5 cellular contexts compared by ENCODE assay signal in the genomic region with DNA sequence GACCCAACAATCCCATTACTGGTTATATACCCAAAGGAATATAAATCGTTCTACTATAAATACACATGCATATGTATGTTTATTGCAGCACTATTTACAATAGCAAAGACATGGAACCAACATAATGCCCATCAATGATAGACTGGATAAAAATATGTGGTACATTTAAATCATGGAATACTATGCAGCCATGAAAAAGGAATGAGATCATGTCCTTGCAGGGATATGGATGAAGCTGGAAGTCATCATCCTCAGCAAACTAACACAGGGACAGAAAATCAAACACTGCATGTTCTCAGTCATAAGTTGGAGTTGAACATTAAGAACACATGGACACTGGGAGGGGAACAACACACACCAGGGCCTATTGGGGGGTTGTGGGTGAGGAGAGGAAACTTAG.
DNase-seq lines count a peak whose midpoint lies in the region; ATAC-seq, FAIRE-seq and TF ChIP-seq lines count a peak whose summit lies in the region.
"Not testable (repeated sequence)": the region's sequence is repeated elsewhere in the genome, so short reads cannot be mapped to it uniquely, and the experiment has no call there.

No MANE protein-coding gene starts in this region.

- H4K91ac ChIP-seq in H1 (replicated peaks; ENCODE audit: insufficient read length, low read length), result not testable (repeated sequence)

- H2AK5ac ChIP-seq in H1 (ENCODE audit: low read depth, low read length), result not testable (repeated sequence)

- H2BK20ac ChIP-seq in H1 (ENCODE audit: low read length), result not testable (repeated sequence)

- H3K14ac ChIP-seq in H1 (ENCODE audit: insufficient read length), result not testable (repeated sequence)

- not testable (repeated sequence) for FAIRE-seq in K562 (lab: Jason Lieb, UNC); H1 (lab: Jason Lieb, UNC)
- FAIRE-seq in bronchial epithelial cell (lab: Jason Lieb, UNC), result peak; percentile 40

- H3K4me1 Mint-ChIP-seq in WTC11, result not testable (repeated sequence)

- not testable (repeated sequence) for H2AFZ ChIP-seq in K562 (ENCODE audit: low read depth, low read length); H1 (ENCODE audit: low read length)

- BruUV-seq in K562 (replicated peaks; lab: Mats Ljungman, UMichigan), result not testable (repeated sequence)

- H3K9me3 ChIP-seq in HEK293 (ENCODE audit: control insufficient read depth, insufficient read depth, low read depth, low read length); K562 (replicated peaks; ENCODE audit: control insufficient read depth, insufficient read depth, low read depth, low read length); H1 (ENCODE audit: insufficient read depth in 2 of 2, low read depth in 1 of 2, low read length in 1 of 2): not testable (repeated sequence)

- H4K8ac ChIP-seq in H1 (ENCODE audit: extremely low read depth, insufficient read depth, low read length), result not testable (repeated sequence)

- H3K9ac ChIP-seq in K562 (ENCODE audit: insufficient read depth in 1 of 2, low read depth in 2 of 2, low read length in 2 of 2); H1 (replicated peaks in 1 of 4; ENCODE audit: extremely low read depth in 1 of 4, low read depth in 3 of 4, low read length in 3 of 4): not testable (repeated sequence)

- not testable (repeated sequence) for H3K23me2 ChIP-seq in H1 (ENCODE audit: low read depth, low read length)

- not testable (repeated sequence) for H3K27ac ChIP-seq in HEK293 (ENCODE audit: extremely low read depth, low read depth, low read length); K562 (ENCODE audit: extremely low read depth, low read depth, low read length); H1 (ENCODE audit: low read depth, low read length)

- not testable (repeated sequence) for H2BK5ac ChIP-seq in H1 (ENCODE audit: low read depth, low read length)

- not testable (repeated sequence) for H3K23ac ChIP-seq in H1 (ENCODE audit: insufficient read length)

- not testable (repeated sequence) for H3K9me3 Mint-ChIP-seq in WTC11

- H3K36me3 Mint-ChIP-seq in WTC11, result not testable (repeated sequence)

- not testable (repeated sequence) for TF ChIP-seq CTCF in HEK293 (tag by site-specific recombination; IDR thresholded peaks at IDR 0.05); WTC11 (IDR thresholded peaks at IDR 0.05); K562 (IDR thresholded peaks at IDR 0.05 in 2 of 3, conservative IDR thresholded peaks at IDR 0.05 in 1 of 3; ENCODE audit: insufficient read depth in 2 of 3, low read depth in 1 of 3, low read length in 3 of 3); bronchial epithelial cell (IDR thresholded peaks at IDR 0.05; ENCODE audit: insufficient read depth, low read length, severe bottlenecking); H1 (IDR thresholded peaks at IDR 0.05; ENCODE audit: control extremely low read depth in 1 of 3, insufficient read depth in 1 of 3, low read depth in 1 of 3, low read length in 3 of 3)

- TF ChIP-seq RAD21 in K562 (CRISPR knock-in tag; conservative IDR thresholded peaks at IDR 0.05 in 1 of 2, IDR thresholded peaks at IDR 0.05 in 1 of 2); H1 (IDR thresholded peaks at IDR 0.05 in 1 of 2, conservative IDR thresholded peaks at IDR 0.05 in 1 of 2; ENCODE audit: low read depth in 2 of 2, low read length in 2 of 2): not testable (repeated sequence)

- not testable (repeated sequence) for H3K4me3 Mint-ChIP-seq in WTC11

- H3K79me2 ChIP-seq in K562 (ENCODE audit: control insufficient read depth, insufficient read depth, low read length); H1 (ENCODE audit: control insufficient read depth in 1 of 2, insufficient read depth in 2 of 2, low read length in 2 of 2): not testable (repeated sequence)

- not testable (repeated sequence) for H3K27ac Mint-ChIP-seq in WTC11

- not testable (repeated sequence) for H2BK12ac ChIP-seq in H1 (ENCODE audit: low read depth, low read length)

- ATAC-seq in WTC11, K562: not testable (repeated sequence)

- in situ Hi-C loops in K562 (cut with MboI), result not testable (repeated sequence)

- not testable (repeated sequence) for TF ChIP-seq EP300 in K562 (IDR thresholded peaks at IDR 0.05; ENCODE audit: low read length); H1 (IDR thresholded peaks at IDR 0.05; ENCODE audit: borderline replicate concordance in 1 of 2, low read depth in 2 of 2, low read length in 2 of 2)

- H2BK120ac ChIP-seq in H1 (replicated peaks; ENCODE audit: low read depth, low read length), result not testable (repeated sequence)

- H3K4me1 ChIP-seq in HEK293 (ENCODE audit: control insufficient read depth, insufficient read depth, low read length); K562 (replicated peaks in 1 of 2; ENCODE audit: control insufficient read depth in 2 of 2, insufficient read depth in 2 of 2, low read length in 2 of 2); H1 (replicated peaks in 1 of 4; ENCODE audit: control insufficient read depth in 3 of 4, insufficient read depth in 4 of 4, low read length in 3 of 4): not testable (repeated sequence)

- intact Hi-C loops in K562 (cut with micrococcal nuclease), result not testable (repeated sequence)

- not testable (repeated sequence) for H3K9me1 ChIP-seq in K562 (ENCODE audit: control insufficient read depth, insufficient read depth, low read length)

- H4K20me1 ChIP-seq in K562 (replicated peaks; ENCODE audit: control insufficient read depth, insufficient read depth, low read length); H1 (replicated peaks in 1 of 2; ENCODE audit: control insufficient read depth in 1 of 2, insufficient read depth in 2 of 2, low read length in 2 of 2): not testable (repeated sequence)

- not testable (repeated sequence) for H3K27me3 Mint-ChIP-seq in WTC11 (ENCODE audit: low read depth)

- not testable (repeated sequence) for H3K4me2 ChIP-seq in K562 (ENCODE audit: insufficient read depth, low read length); H1 (ENCODE audit: insufficient read depth in 1 of 2, low read depth in 2 of 2, low read length in 2 of 2)

- not testable (repeated sequence) for H3K79me1 ChIP-seq in H1 (ENCODE audit: low read depth, low read length)

- 4% methylated on average over 1 of the region's 1 CpG for WGBS in K562 (ENCODE audit: insufficient coverage, low coverage, missing lambda C conversion rate)
- 87% methylated on average over 1 of the region's 1 CpG; no CpG with 5 or more reads in 1 of the 2 experiments for WGBS in H1 (ENCODE audit: extremely low coverage in 1 of 2, insufficient coverage in 1 of 2, insufficient read length in 1 of 2, insufficient replicate concordance in 2 of 2, low coverage in 1 of 2, low lambda C conversion rate in 2 of 2, missing lambda C conversion rate in 1 of 2), 2 experiments

- not testable (repeated sequence) for H3K36me3 ChIP-seq in HEK293 (ENCODE audit: control insufficient read depth in 2 of 2, insufficient read depth in 1 of 2, low read length in 2 of 2); K562 (ENCODE audit: control insufficient read depth, insufficient read depth, low read length); bronchial epithelial cell (ENCODE audit: control insufficient read depth, insufficient read depth, low read length); H1 (ENCODE audit: control insufficient read depth in 2 of 4, insufficient read depth in 4 of 4, low read length in 3 of 4)

- POLR2A ChIA-PET in HEK293 (lab: Yijun Ruan, JAX); WTC11 (lab: Charles Lee); K562 (lab: Yijun Ruan, JAX); H1 (lab: Charles Lee; ENCODE audit: partially characterized antibody): not testable (repeated sequence)

- H3K27me3 ChIP-seq in K562 (ENCODE audit: control insufficient read depth in 2 of 2, insufficient read depth in 2 of 2, low read length in 2 of 2); bronchial epithelial cell (ENCODE audit: control insufficient read depth, insufficient read depth, low read length); H1 (replicated peaks in 1 of 4; ENCODE audit: control insufficient read depth in 3 of 4, extremely low read depth in 1 of 4, insufficient read depth in 3 of 4, low read length in 3 of 4): not testable (repeated sequence)

- CTCF ChIA-PET in HEK293 (lab: Yijun Ruan, JAX); WTC11 (lab: Charles Lee); K562 (lab: Yijun Ruan, JAX; ENCODE audit: low intra/inter-chr PET ratio); H1 (lab: Charles Lee; ENCODE audit: partially characterized antibody): not testable (repeated sequence)

- H4K5ac ChIP-seq in H1 (ENCODE audit: insufficient read length, low read depth, low read length), result not testable (repeated sequence)

- not testable (repeated sequence) for H3K56ac ChIP-seq in H1 (replicated peaks; ENCODE audit: insufficient read length, low read depth, low read length)

- not testable (repeated sequence) for DNase-seq in WTC11 (ENCODE audit: low spot score); K562 (ENCODE audit: extremely low read depth in 1 of 4, low spot score in 3 of 4); bronchial epithelial cell (ENCODE audit: low read depth); H1 (ENCODE audit: low read depth in 1 of 2, low spot score in 2 of 2)

- H3K18ac ChIP-seq in H1 (ENCODE audit: extremely low read depth, low read length), result not testable (repeated sequence)

- H2BK15ac ChIP-seq in H1 (ENCODE audit: low read length), result not testable (repeated sequence)

- not testable (repeated sequence) for TF ChIP-seq POLR2A in K562 (conservative IDR thresholded peaks at IDR 0.05); H1 (IDR thresholded peaks at IDR 0.05; ENCODE audit: control extremely low read depth in 1 of 2, low read depth in 2 of 2, low read length in 2 of 2)

- H3K4me3 ChIP-seq in HEK293 (ENCODE audit: low read depth, low read length); K562; bronchial epithelial cell (ENCODE audit: low read depth, low read length); H1 (ENCODE audit: extremely low read depth in 1 of 4, insufficient read depth in 2 of 4, low read depth in 3 of 4, low read length in 4 of 4): not testable (repeated sequence)

- H3K4ac ChIP-seq in H1 (replicated peaks; ENCODE audit: insufficient read length, low read depth, low read length), result not testable (repeated sequence)

TF ChIP-seq in K562, 482 proteins besides CTCF, POLR2A, EP300 and RAD21 (continues in another document):
- TF ChIP-seq ZNF146 (CRISPR knock-in tag; IDR thresholded peaks at IDR 0.05; ENCODE audit: unreplicated experiment), result peak; percentile 97
